In genomic region chr16:58128721-58129096, GRCh38 we compare ENCODE assay signal across 8 cellular contexts. TPM values are rescaled to one million over a fixed set of nuclear protein-coding genes. Genes with fewer than 3 reads are reported as not detected.
DNase-seq lines count a peak whose midpoint lies in the region; ATAC-seq, FAIRE-seq and TF ChIP-seq lines count a peak whose summit lies in the region.

No MANE protein-coding gene starts in this region.

- H3K27me3 ChIP-seq in DOHH2 (ENCODE audit: control insufficient read depth, low read length) (no peaks in the 10 kb centered on the region), OCI-LY3 (ENCODE audit: low read depth, low read length) (no peaks in the 10 kb centered on the region), mesenchymal stem cell (ENCODE audit: control insufficient read depth in 1 of 2, insufficient read depth in 1 of 2, low read length in 2 of 2) (no peaks in the 10 kb centered on the region)

- H3K14ac ChIP-seq in mesenchymal stem cell (ENCODE audit: low read length in 2 of 2) = peak overlapping the region in 1 of 2 experiments; percentile 44

- H3K27ac ChIP-seq in DOHH2 (ENCODE audit: low read depth, low read length) = peak overlapping the region; percentile 64
- H3K27ac ChIP-seq in OCI-LY3 (ENCODE audit: low read length) = peak overlapping the region; percentile 70
- peak overlapping the region; percentile 81 for H3K27ac ChIP-seq in mesenchymal stem cell (ENCODE audit: low read length, poor library complexity, severe bottlenecking)

- no peak overlapping the region for H2AK5ac ChIP-seq in mesenchymal stem cell (ENCODE audit: low read length, severe bottlenecking)

- H3K4me3 ChIP-seq in DOHH2 (ENCODE audit: low read length) (peak overlapping the region; percentile 77), OCI-LY3 (ENCODE audit: low read length) (peak overlapping the region; percentile 94), choroid plexus epithelial cell (ENCODE audit: low read depth, low read length) (peak overlapping the region; percentile 91), mesenchymal stem cell (ENCODE audit: insufficient read depth in 1 of 2, low read depth in 1 of 2, low read length in 2 of 2) (peak overlapping the region; percentile 67 to 95)

- H3K79me2 ChIP-seq in DOHH2 (ENCODE audit: control insufficient read depth, low read length) (peaks cover 54% of the 10 kb centered on the region), OCI-LY3 (ENCODE audit: low read length) (peaks cover 52% of the 10 kb centered on the region)

- no peak overlapping the region for H2BK12ac ChIP-seq in mesenchymal stem cell (ENCODE audit: low read length in 2 of 2)

- WGBS in mesenchymal stem cell = 1% methylated on average over 24 of the region's 25 CpGs

- peak overlapping the region; percentile 91 for H3K9ac ChIP-seq in OCI-LY3 (ENCODE audit: low read length)
- H3K9ac ChIP-seq in mesenchymal stem cell (ENCODE audit: low read length) = peak overlapping the region; percentile 95

- no peaks in the 10 kb centered on the region for H3K79me1 ChIP-seq in mesenchymal stem cell (replicated peaks; ENCODE audit: low read length, poor library complexity, severe bottlenecking)

- TF ChIP-seq CTCF in DOHH2 (IDR thresholded peaks at IDR 0.05; ENCODE audit: low read depth, low read length, poor library complexity, severe bottlenecking) (no peak), OCI-LY3 (IDR thresholded peaks at IDR 0.05; ENCODE audit: low read depth, low read length) (no peak), choroid plexus epithelial cell (conservative IDR thresholded peaks at IDR 0.05; ENCODE audit: low read depth, low read length) (no peak)

- peak overlapping the region; percentile 78; the same call in 1 of the 2 replicates for H2AFZ ChIP-seq in OCI-LY3 (ENCODE audit: low read depth, low read length)
- peak overlapping the region; percentile 60 for H2AFZ ChIP-seq in mesenchymal stem cell (ENCODE audit: low read depth, low read length)

- H4K8ac ChIP-seq in mesenchymal stem cell (ENCODE audit: low read length) = no peak overlapping the region

- H3K4me2 ChIP-seq in DOHH2 (ENCODE audit: low read length) (peak overlapping the region; percentile 96), OCI-LY3 (ENCODE audit: low read length) (peak overlapping the region; percentile 97), mesenchymal stem cell (ENCODE audit: low read length, poor library complexity, severe bottlenecking) (peak overlapping the region; percentile 74)

- peak overlapping the region in 1 of 2 experiments; percentile 47 for H3K4ac ChIP-seq in mesenchymal stem cell (ENCODE audit: low read depth in 1 of 2, low read length in 2 of 2)

- no peaks in the 10 kb centered on the region for H3K9me2 ChIP-seq in DOHH2 (replicated peaks; ENCODE audit: control insufficient read depth, low read length)

- H3K18ac ChIP-seq in mesenchymal stem cell (ENCODE audit: low read depth in 1 of 2, low read length in 2 of 2) = peak overlapping the region; percentile 31 to 67

- peaks cover 17% of the 10 kb centered on the region for H3K36me3 ChIP-seq in DOHH2 (ENCODE audit: control insufficient read depth, low read length)
- H3K36me3 ChIP-seq in OCI-LY3 (replicated peaks; ENCODE audit: low read depth, low read length) = peaks cover 9% of the 10 kb centered on the region
- H3K36me3 ChIP-seq in mesenchymal stem cell (ENCODE audit: control insufficient read depth in 1 of 2, insufficient read depth in 2 of 2, low read depth in 1 of 2, low read length in 2 of 2) = no peaks in the 10 kb centered on the region

- H2BK120ac ChIP-seq in mesenchymal stem cell (ENCODE audit: low read depth, low read length) = no peak overlapping the region

- no peak overlapping the region for H2BK15ac ChIP-seq in mesenchymal stem cell (ENCODE audit: low read depth, poor library complexity, severe bottlenecking)

- peaks cover 6% of the 10 kb centered on the region for H3F3A ChIP-seq in DOHH2 (ENCODE audit: control insufficient read depth, insufficient read depth)

- H3K9me3 ChIP-seq in DOHH2 (ENCODE audit: control insufficient read depth, insufficient read depth, low read length) = no peaks in the 10 kb centered on the region
- H3K9me3 ChIP-seq in OCI-LY3 (ENCODE audit: insufficient read depth, low read length) = no peaks in the 10 kb centered on the region
- H3K9me3 ChIP-seq in mesenchymal stem cell (ENCODE audit: control insufficient read depth, low read length) = no peaks in the 10 kb centered on the region

- H4K20me1 ChIP-seq in DOHH2 (ENCODE audit: control insufficient read depth, insufficient read depth, low read depth, low read length) (peaks cover 37% of the 10 kb centered on the region), OCI-LY3 (ENCODE audit: insufficient read depth, low read length) (peaks cover 46% of the 10 kb centered on the region)

- no peak for FAIRE-seq in urothelium cell line (lab: Jason Lieb, UNC)

- peak overlapping the region; percentile 1 for H4K91ac ChIP-seq in mesenchymal stem cell (ENCODE audit: low read length)

- peak; percentile 8 for ATAC-seq in GM21737 (IDR thresholded peaks at IDR 0.05; ENCODE audit: unreplicated experiment)

- H3K4me1 ChIP-seq in DOHH2 (ENCODE audit: control insufficient read depth, low read length) (peaks cover 44% of the 10 kb centered on the region), OCI-LY3 (ENCODE audit: low read length) (peaks cover 30% of the 10 kb centered on the region), mesenchymal stem cell (ENCODE audit: control insufficient read depth, insufficient read depth, low read depth, low read length) (peaks cover 7% of the 10 kb centered on the region)

- DNase-seq in choroid plexus epithelial cell (ENCODE audit: low read depth) (no peak), mesenchymal stem cell (peak; percentile 45), urothelium cell line (ENCODE audit: low spot score) (peak; percentile 42), NCI-H2196 treated with DMSO at 0.1 percent for 48 hours (lab: John Stamatoyannopoulos, UW; ENCODE audit: unreplicated experiment) (no peak), NCI-H2107 (lab: John Stamatoyannopoulos, UW) (no peak)

- no peak overlapping the region for H3K23ac ChIP-seq in mesenchymal stem cell (ENCODE audit: low read length in 2 of 2)

- no peak overlapping the region for H2BK5ac ChIP-seq in mesenchymal stem cell (ENCODE audit: low read depth, low read length, poor library complexity, severe bottlenecking)

RNA-seq across cellular contexts. Expression of gene CFAP20, which starts 0.5 kb away (rescaled TPM):
- polyA plus RNA-seq in mesenchymal stem cell (2013, experiment 1 of 2) = 44.9 TPM
- 45.4 TPM for polyA plus RNA-seq in mesenchymal stem cell (2013, experiment 2 of 2)

Comparison
In these comparisons a context has a peak if more than half of its experiments do, and no peak if none do; other contexts are left out.
1. DNase-seq: peak in mesenchymal stem cell (single experiment) and urothelium cell line (single experiment); none in choroid plexus epithelial cell (single experiment), NCI-H2196 treated with DMSO at 0.1 percent for 48 hours (single experiment) and NCI-H2107 (single experiment).
2. Peak in every context shown above with its lines, with median percentiles within 50 percentile points of each other: H3K27ac ChIP-seq, H3K4me2 ChIP-seq and H3K4me3 ChIP-seq.